11 cellular contexts compared by ENCODE assay signal in the genomic region with DNA sequence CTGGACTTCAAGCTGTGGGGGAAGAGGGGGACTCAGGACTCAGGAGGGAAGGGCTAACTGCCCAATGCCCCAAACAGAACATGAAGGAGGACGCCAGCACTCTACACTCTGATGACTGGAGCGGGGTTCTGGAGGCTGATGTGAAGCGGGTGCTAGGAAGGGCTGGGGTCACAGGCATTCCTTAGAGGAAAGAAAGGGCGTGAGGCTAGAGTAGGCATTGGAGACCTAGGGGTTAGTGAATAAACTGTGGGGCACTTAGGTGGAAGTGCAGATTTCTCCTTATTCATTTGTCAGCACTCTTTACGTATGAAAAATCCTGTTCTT. TPM values are rescaled to one million over a fixed set of nuclear protein-coding genes. Genes with fewer than 3 reads are reported as not detected.
A peak's percentile ranks its signal among the peaks of the same experiment; 100 is the strongest.
DNase-seq lines count a peak whose midpoint lies in the region; ATAC-seq, FAIRE-seq and TF ChIP-seq lines count a peak whose summit lies in the region.
"Had no signal": no experiment of that assay in that cellular context is flagged by ENCODE, and none has a peak within 500 bp of the region (broad histone marks: within the 10 kb centered on the region; RNA-seq: fewer than 3 reads in every experiment).

No MANE protein-coding gene starts in this region.

- H3K4me1 ChIP-seq in IMR-90 (ENCODE audit: control insufficient read depth, insufficient read depth, low read length) (peaks cover 8% of the 10 kb centered on the region), pancreas (peaks cover 8 to 9% (median 9%) of the 10 kb centered on the region in 3 donors), PC-9 (replicated peaks; ENCODE audit: insufficient read depth) (peaks cover 12% of the 10 kb centered on the region)
- H3K4me1 ChIP-seq: colonic mucosa had no signal

- H3K4me3 ChIP-seq in IMR-90 (ENCODE audit: insufficient read depth, low read depth, low read length) = no peak overlapping the region
- H3K4me3 ChIP-seq in pancreas = peak overlapping the region in 1 of 4 donors; percentile 85
- no peak overlapping the region for H3K4me3 ChIP-seq in PC-9

- POLR2A ChIA-PET in IMR-90 (lab: Charles Lee; ENCODE audit: unreplicated experiment) (no interaction called here), PC-9 (lab: Charles Lee; ENCODE audit: unreplicated experiment) (no interaction called here)

- H2BK120ac ChIP-seq in IMR-90 (ENCODE audit: low read depth, low read length) = no peak overlapping the region

- no peak for TF ChIP-seq POLR2A in IMR-90 (IDR thresholded peaks at IDR 0.05; ENCODE audit: low read depth, low read length)

- H3K4me3 Mint-ChIP-seq in Calu3 (ENCODE audit: low read depth, unreplicated experiment) = peak overlapping the region; percentile 69
- H3K4me3 Mint-ChIP-seq in effector memory CD8-positive, alpha-beta T cell = peak overlapping the region; percentile 58 to 70

- no peak overlapping the region for H2BK15ac ChIP-seq in IMR-90 (ENCODE audit: low read depth, low read length)

- no peak overlapping the region for H3K56ac ChIP-seq in IMR-90 (ENCODE audit: extremely low read depth, insufficient read depth, low read length)

- DNase-seq in Calu3 = no peak
- no peak for DNase-seq in IMR-90
- DNase-seq in effector memory CD8-positive, alpha-beta T cell = no peak
- DNase-seq in pancreas = no peak
- DNase-seq in PC-9 = no peak
- no peak for DNase-seq in stimulated activated CD4-positive, alpha-beta T cell treated with anti-CD3 and anti-CD28 coated beads, Interleukin-4, amount 100 ng/mL, for 4 hours
- DNase-seq in NCI-H2227 (lab: John Stamatoyannopoulos, UW; ENCODE audit: unreplicated experiment) = no peak
- no peak for DNase-seq in frontal cortex (ENCODE audit: low spot score in 2 of 2)
- DNase-seq: DMS79 treated with DMSO at 0.1 percent for 48 hours had no signal

- H3K14ac ChIP-seq in IMR-90 (replicated peaks; ENCODE audit: low read depth, low read length) = no peak overlapping the region

- H3K79me1 ChIP-seq in IMR-90 (ENCODE audit: low read depth in 1 of 2, low read length in 2 of 2) = peaks cover 11 to 14% of the 10 kb centered on the region in 2 experiments

- H3K4me2 ChIP-seq in IMR-90 (ENCODE audit: low read depth, low read length) (no peak overlapping the region), PC-9 (no peak overlapping the region)

- H3K36me3 ChIP-seq in IMR-90 (ENCODE audit: control insufficient read depth, insufficient read depth, low read length) (peaks cover 9% of the 10 kb centered on the region; the same call in 1 of the 2 replicates), pancreas (no peaks in the 10 kb centered on the region), PC-9 (ENCODE audit: low read depth) (no peaks in the 10 kb centered on the region)
- H3K36me3 ChIP-seq: colonic mucosa had no signal

- peaks cover 41% of the 10 kb centered on the region for H3K4me1 Mint-ChIP-seq in Calu3 (ENCODE audit: low read depth, unreplicated experiment)
- H3K4me1 Mint-ChIP-seq in effector memory CD8-positive, alpha-beta T cell (ENCODE audit: low read depth in 2 of 2) = peaks cover 10% of the 10 kb centered on the region in 2 donors

- H3K4ac ChIP-seq in IMR-90 (ENCODE audit: low read depth, low read length) = no peak overlapping the region

- 100% methylated on average over 1 of the region's 5 CpGs; no CpG with 5 or more reads in 1 of the 2 experiments for WGBS in IMR-90 (ENCODE audit: extremely low coverage in 2 of 2, insufficient read length in 1 of 2), 2 experiments
- 87 to 93% methylated on average over 5 of the region's 5 CpGs for WGBS in pancreas, 2 donors

- no peak overlapping the region for H2AK5ac ChIP-seq in IMR-90 (ENCODE audit: low read depth, low read length)

- no peaks in the 10 kb centered on the region for H3K9me2 ChIP-seq in PC-9 (ENCODE audit: insufficient read depth)

- no peak for TF ChIP-seq RAD21 in IMR-90 (IDR thresholded peaks at IDR 0.05; ENCODE audit: low read length)

- no peak overlapping the region for H4K91ac ChIP-seq in IMR-90 (ENCODE audit: insufficient read depth, low read depth, low read length)

- dilution Hi-C loops in IMR-90 (cut with HindIII; ENCODE audit: low sequenced_read_pairs, unreplicated experiment) = no loop called here

- H4K20me1 ChIP-seq in IMR-90 (ENCODE audit: insufficient read depth, low read length) = no peaks in the 10 kb centered on the region
- no peaks in the 10 kb centered on the region; the same call in 1 of the 2 replicates for H4K20me1 ChIP-seq in PC-9 (ENCODE audit: insufficient read depth)

- ATAC-seq in IMR-90 (ENCODE audit: low read depth) (no peak), pancreas (no peak)
- no peak for ATAC-seq in effector memory CD8-positive, alpha-beta T cell (replicated peaks)

- no peak overlapping the region for H2BK20ac ChIP-seq in IMR-90 (ENCODE audit: low read depth, low read length)

- H3F3A ChIP-seq in PC-9 (ENCODE audit: insufficient read depth, low read depth) = peaks cover 6% of the 10 kb centered on the region; the same call in 1 of the 2 replicates

- H4K5ac ChIP-seq in IMR-90 (ENCODE audit: low read depth, low read length) = no peak overlapping the region

- peaks cover 26% of the 10 kb centered on the region for H3K36me3 Mint-ChIP-seq in Calu3 (ENCODE audit: insufficient read depth, unreplicated experiment)
- H3K36me3 Mint-ChIP-seq in effector memory CD8-positive, alpha-beta T cell (ENCODE audit: insufficient read depth) = peaks cover 11% of the 10 kb centered on the region

- CTCF ChIA-PET in Calu3 (lab: Charles Lee) (no interaction called here), IMR-90 (lab: Yijun Ruan, JAX) (no interaction called here), PC-9 (lab: Charles Lee) (no interaction called here)

- peaks cover under 1% of the 10 kb centered on the region for H3K9me3 Mint-ChIP-seq in Calu3 (ENCODE audit: low read depth, unreplicated experiment)
- no peaks in the 10 kb centered on the region for H3K9me3 Mint-ChIP-seq in effector memory CD8-positive, alpha-beta T cell

- H3K27me3 Mint-ChIP-seq in Calu3 (ENCODE audit: unreplicated experiment) = no peaks in the 10 kb centered on the region
- H3K27me3 Mint-ChIP-seq in effector memory CD8-positive, alpha-beta T cell = no peaks in the 10 kb centered on the region

- H3K9ac ChIP-seq in IMR-90 (ENCODE audit: low read depth, low read length) = no peak overlapping the region

- no peak overlapping the region for H3K23ac ChIP-seq in IMR-90 (ENCODE audit: low read depth, low read length)

- H3K79me2 ChIP-seq in PC-9 (ENCODE audit: low read depth) = peaks cover 8% of the 10 kb centered on the region; the same call in 1 of the 2 replicates

- H2AK9ac ChIP-seq in IMR-90 (replicated peaks; ENCODE audit: low read depth, low read length, poor library complexity) = no peak overlapping the region

- TF ChIP-seq CTCF in Calu3 (IDR thresholded peaks at IDR 0.05; ENCODE audit: unreplicated experiment) = no peak
- no peak for TF ChIP-seq CTCF in IMR-90 (conservative IDR thresholded peaks at IDR 0.05; ENCODE audit: low read depth, low read length)
- TF ChIP-seq CTCF in pancreas (IDR thresholded peaks at IDR 0.05) = no peak
- no peak for TF ChIP-seq CTCF in PC-9 (conservative IDR thresholded peaks at IDR 0.05)

- BruUV-seq in Calu3 (replicated peaks; lab: Mats Ljungman, UMichigan) (no TSS peak), IMR-90 (replicated peaks; lab: Mats Ljungman, UMichigan) (no TSS peak), PC-9 (replicated peaks; lab: Mats Ljungman, UMichigan) (no TSS peak)

- in situ Hi-C loops in IMR-90 (cut with MboI; ENCODE audit: low sequenced_read_pairs) = no loop called here

- H3K27ac Mint-ChIP-seq in Calu3 (ENCODE audit: unreplicated experiment) = peak overlapping the region; percentile 32
- H3K27ac Mint-ChIP-seq in effector memory CD8-positive, alpha-beta T cell = no peak overlapping the region

- no peak overlapping the region for H4K8ac ChIP-seq in IMR-90 (ENCODE audit: low read depth in 2 of 2, low read length in 2 of 2)

- intact Hi-C loops in Calu3 (cut with micrococcal nuclease; ENCODE audit: unreplicated experiment) (no loop called here), IMR-90 (cut with micrococcal nuclease) (no loop called here), pancreas (cut with DNase I) (no loop called here), PC-9 (cut with micrococcal nuclease; ENCODE audit: unreplicated experiment) (loop anchor here (5.0 to 10.0 kb wide), 2 partner anchors 157 to 259 kb away; no protein-coding TSS in a partner anchor)

- H3K18ac ChIP-seq in IMR-90 (ENCODE audit: low read depth, low read length) = no peak overlapping the region

- FAIRE-seq in pancreas (lab: Jason Lieb, UNC) (no peak), frontal cortex (lab: Jason Lieb, UNC) (no peak)

- H3K27me3 ChIP-seq in IMR-90 (ENCODE audit: control insufficient read depth, insufficient read depth, low read length) = peaks cover 37% of the 10 kb centered on the region
- H3K27me3 ChIP-seq in pancreas = no peaks in the 10 kb centered on the region
- peaks cover 36% of the 10 kb centered on the region for H3K27me3 ChIP-seq in PC-9 (ENCODE audit: insufficient read depth, low read depth)
- H3K27me3 ChIP-seq: colonic mucosa, heart left ventricle had no signal

- H2AFZ ChIP-seq in IMR-90 (replicated peaks; ENCODE audit: low read length, poor library complexity) (peak overlapping the region; percentile 92), PC-9 (no peak overlapping the region)

- H2BK5ac ChIP-seq in IMR-90 (ENCODE audit: low read depth, low read length, poor library complexity, severe bottlenecking) = no peak overlapping the region

- peaks cover 7% of the 10 kb centered on the region for H3K9me1 ChIP-seq in IMR-90 (ENCODE audit: insufficient read depth, low read length)

- H3K9me3 ChIP-seq in IMR-90 (ENCODE audit: control insufficient read depth, insufficient read depth, low read length) (peaks cover 7% of the 10 kb centered on the region; the same call in 1 of the 2 replicates), pancreas (no peaks in the 10 kb centered on the region), PC-9 (ENCODE audit: insufficient read depth, low read depth) (no peaks in the 10 kb centered on the region)
- H3K9me3 ChIP-seq: colonic mucosa, heart left ventricle had no signal

- no peak overlapping the region for H3K27ac ChIP-seq in IMR-90 (ENCODE audit: insufficient read depth, low read length)
- peak overlapping the region; percentile 43 to 74 (median 60) for H3K27ac ChIP-seq in pancreas
- H3K27ac ChIP-seq in PC-9 = no peak overlapping the region
- H3K27ac ChIP-seq: colonic mucosa had no signal

RNA-seq across cellular contexts. Expression of gene LMF1, which starts 0.8 kb away (rescaled TPM):
- total RNA-seq in Calu3 (2022) (31.9 and 34.6 TPM in 2 replicates), IMR-90 (2012; rRNA removed) (6.7 and 13.1 TPM in 2 replicates), pancreas (10 to 100 TPM in 4 of 6 donors, 1 to 10 TPM in 2; 9.3 to 17.6 (median 15.4) TPM), PC-9 (2021) (31.3 and 35.6 TPM in 2 replicates), frontal cortex (10.2 TPM)
- polyA plus RNA-seq in IMR-90 (2012; rRNA removed) (7.7 and 11.0 TPM in 2 replicates), pancreas (10 to 100 TPM; 48.3 to 64.6 TPM)
- polyA plus RNA-seq in IMR-90 (2012; cell fraction: cytosol; rRNA removed) = 11.9 and 15.1 TPM in 2 replicates
- polyA plus RNA-seq in IMR-90 (2012; cell fraction: nucleus; rRNA removed; ENCODE audit: low replicate concordance) = 17.8 and 49.9 TPM in 2 replicates

RNA-seq across cellular contexts. Expression of gene SOX8, which starts 10.0 kb away (rescaled TPM):
- total RNA-seq in Calu3 (2022) = 0.92 and 1.2 TPM in 2 replicates
- under 0.01 TPM in 2 replicates for total RNA-seq in IMR-90 (2012; rRNA removed)
- 0.26 and 0.27 TPM in 2 replicates for polyA plus RNA-seq in IMR-90 (2012; rRNA removed)
- polyA plus RNA-seq in IMR-90 (2012; cell fraction: cytosol; rRNA removed) = 0.15 and 0.22 TPM in 2 replicates
- 1.9 and 2.9 TPM in 2 replicates for polyA plus RNA-seq in IMR-90 (2012; cell fraction: nucleus; rRNA removed; ENCODE audit: low replicate concordance)
- total RNA-seq in pancreas = 1 to 10 TPM in 1 of 6 donors, under 1 TPM in 5; 0.54 to 1.3 (median 0.75) TPM
- polyA plus RNA-seq in pancreas = 1 to 10 TPM; 3.5 to 5.5 TPM
- total RNA-seq in PC-9 (2021) = not detected in 2 replicates
- 22.8 TPM for total RNA-seq in frontal cortex

Comparison
In these comparisons a context has a peak if more than half of its experiments do, and no peak if none do; other contexts are left out.
1. H3K27ac ChIP-seq: peak in pancreas (4 of 4); none in IMR-90 (single experiment) and PC-9 (single experiment).
2. RNA of gene SOX8, which starts 10.0 kb away (total RNA-seq): 22.8 TPM in frontal cortex (single experiment); 0.92 to 1.2 TPM in Calu3, 0.54 to 1.3 TPM in pancreas, not detected in PC-9 and under 0.01 TPM in IMR-90; every median in the first group is over 10 times any median in the second.